1 cellular context compared by ENCODE assay signal in the genomic region with DNA sequence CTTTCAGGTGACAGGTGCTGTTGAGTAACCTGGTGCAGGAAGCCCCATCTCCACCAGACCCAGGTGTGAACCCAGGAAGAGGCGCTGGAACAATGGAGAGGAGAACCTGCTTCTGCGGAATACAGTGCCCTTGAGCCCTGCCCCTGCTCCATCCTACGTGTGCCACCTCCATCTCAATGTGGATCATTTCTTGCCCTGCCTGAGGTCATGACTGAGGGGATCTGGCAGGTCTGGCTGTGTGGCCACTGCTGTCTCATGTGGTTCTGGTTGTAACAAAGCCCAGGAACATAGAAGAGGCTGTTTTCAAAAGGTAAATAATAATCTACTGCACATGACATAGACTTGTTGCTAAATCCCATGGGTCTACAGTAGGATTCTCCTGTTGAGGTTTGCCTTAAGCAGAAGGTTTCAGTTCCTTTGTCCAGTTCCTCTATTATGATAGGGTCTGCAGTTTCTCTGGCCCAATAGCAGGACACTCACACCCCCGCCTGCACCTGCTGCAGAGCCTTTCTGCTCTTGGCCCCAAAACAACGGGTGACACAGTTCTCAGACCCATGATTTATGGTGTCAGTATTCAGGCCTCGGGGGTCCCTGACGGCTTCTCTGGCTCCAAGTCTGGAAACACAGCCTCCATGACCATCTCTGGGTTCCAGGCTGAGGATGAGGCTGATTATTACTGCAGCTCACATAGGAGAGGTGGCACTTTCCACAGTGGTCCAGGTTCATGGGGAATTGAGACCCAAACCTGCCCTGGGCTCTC.
TF ChIP-seq lines count a peak whose summit lies in the region.

No MANE protein-coding gene starts in this region.

TF ChIP-seq in K562, 482 proteins besides CTCF, POLR2A, EP300 and RAD21 (continued from another document):
- TF ChIP-seq, protein P1, sequence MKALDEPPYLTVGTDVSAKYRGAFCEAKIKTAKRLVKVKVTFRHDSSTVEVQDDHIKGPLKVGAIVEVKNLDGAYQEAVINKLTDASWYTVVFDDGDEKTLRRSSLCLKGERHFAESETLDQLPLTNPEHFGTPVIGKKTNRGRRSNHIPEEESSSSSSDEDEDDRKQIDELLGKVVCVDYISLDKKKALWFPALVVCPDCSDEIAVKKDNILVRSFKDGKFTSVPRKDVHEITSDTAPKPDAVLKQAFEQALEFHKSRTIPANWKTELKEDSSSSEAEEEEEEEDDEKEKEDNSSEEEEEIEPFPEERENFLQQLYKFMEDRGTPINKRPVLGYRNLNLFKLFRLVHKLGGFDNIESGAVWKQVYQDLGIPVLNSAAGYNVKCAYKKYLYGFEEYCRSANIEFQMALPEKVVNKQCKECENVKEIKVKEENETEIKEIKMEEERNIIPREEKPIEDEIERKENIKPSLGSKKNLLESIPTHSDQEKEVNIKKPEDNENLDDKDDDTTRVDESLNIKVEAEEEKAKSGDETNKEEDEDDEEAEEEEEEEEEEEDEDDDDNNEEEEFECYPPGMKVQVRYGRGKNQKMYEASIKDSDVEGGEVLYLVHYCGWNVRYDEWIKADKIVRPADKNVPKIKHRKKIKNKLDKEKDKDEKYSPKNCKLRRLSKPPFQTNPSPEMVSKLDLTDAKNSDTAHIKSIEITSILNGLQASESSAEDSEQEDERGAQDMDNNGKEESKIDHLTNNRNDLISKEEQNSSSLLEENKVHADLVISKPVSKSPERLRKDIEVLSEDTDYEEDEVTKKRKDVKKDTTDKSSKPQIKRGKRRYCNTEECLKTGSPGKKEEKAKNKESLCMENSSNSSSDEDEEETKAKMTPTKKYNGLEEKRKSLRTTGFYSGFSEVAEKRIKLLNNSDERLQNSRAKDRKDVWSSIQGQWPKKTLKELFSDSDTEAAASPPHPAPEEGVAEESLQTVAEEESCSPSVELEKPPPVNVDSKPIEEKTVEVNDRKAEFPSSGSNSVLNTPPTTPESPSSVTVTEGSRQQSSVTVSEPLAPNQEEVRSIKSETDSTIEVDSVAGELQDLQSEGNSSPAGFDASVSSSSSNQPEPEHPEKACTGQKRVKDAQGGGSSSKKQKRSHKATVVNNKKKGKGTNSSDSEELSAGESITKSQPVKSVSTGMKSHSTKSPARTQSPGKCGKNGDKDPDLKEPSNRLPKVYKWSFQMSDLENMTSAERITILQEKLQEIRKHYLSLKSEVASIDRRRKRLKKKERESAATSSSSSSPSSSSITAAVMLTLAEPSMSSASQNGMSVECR (CRISPR knock-in tag; IDR thresholded peaks at IDR 0.05), result peak; percentile 54; the same call in 1 of the 2 replicates
- no peak for TF ChIP-seq NR4A1 (CRISPR knock-in tag; IDR thresholded peaks at IDR 0.05)
- TF ChIP-seq NR4A1 (tag; IDR thresholded peaks at IDR 0.05), result no peak
- TF ChIP-seq ZBTB7A (IDR thresholded peaks at IDR 0.05; ENCODE audit: borderline replicate concordance, control insufficient read depth, low read depth, low read length), result no peak
- peak; percentile 88 for TF ChIP-seq TGIF2 (CRISPR knock-in tag; IDR thresholded peaks at IDR 0.05)
- TF ChIP-seq SRF (CRISPR knock-in tag; IDR thresholded peaks at IDR 0.05), result no peak
- no peak for TF ChIP-seq GABPA (tag; conservative IDR thresholded peaks at IDR 0.05; ENCODE audit: low read depth)
- TF ChIP-seq, protein P2, sequence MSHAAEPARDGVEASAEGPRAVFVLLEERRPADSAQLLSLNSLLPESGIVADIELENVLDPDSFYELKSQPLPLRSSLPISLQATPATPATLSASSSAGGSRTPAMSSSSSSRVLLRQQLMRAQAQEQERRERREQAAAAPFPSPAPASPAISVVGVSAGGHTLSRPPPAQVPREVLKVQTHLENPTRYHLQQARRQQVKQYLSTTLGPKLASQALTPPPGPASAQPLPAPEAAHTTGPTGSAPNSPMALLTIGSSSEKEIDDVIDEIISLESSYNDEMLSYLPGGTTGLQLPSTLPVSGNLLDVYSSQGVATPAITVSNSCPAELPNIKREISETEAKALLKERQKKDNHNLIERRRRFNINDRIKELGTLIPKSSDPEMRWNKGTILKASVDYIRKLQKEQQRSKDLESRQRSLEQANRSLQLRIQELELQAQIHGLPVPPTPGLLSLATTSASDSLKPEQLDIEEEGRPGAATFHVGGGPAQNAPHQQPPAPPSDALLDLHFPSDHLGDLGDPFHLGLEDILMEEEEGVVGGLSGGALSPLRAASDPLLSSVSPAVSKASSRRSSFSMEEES (CRISPR knock-in tag; IDR thresholded peaks at IDR 0.05), result no peak
- TF ChIP-seq, protein P3, sequence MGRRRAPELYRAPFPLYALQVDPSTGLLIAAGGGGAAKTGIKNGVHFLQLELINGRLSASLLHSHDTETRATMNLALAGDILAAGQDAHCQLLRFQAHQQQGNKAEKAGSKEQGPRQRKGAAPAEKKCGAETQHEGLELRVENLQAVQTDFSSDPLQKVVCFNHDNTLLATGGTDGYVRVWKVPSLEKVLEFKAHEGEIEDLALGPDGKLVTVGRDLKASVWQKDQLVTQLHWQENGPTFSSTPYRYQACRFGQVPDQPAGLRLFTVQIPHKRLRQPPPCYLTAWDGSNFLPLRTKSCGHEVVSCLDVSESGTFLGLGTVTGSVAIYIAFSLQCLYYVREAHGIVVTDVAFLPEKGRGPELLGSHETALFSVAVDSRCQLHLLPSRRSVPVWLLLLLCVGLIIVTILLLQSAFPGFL (CRISPR knock-in tag; IDR thresholded peaks at IDR 0.05), result no peak
- no peak for TF ChIP-seq SMAD4 (CRISPR knock-in tag; conservative IDR thresholded peaks at IDR 0.05)
- no peak for TF ChIP-seq TRIM28 (IDR thresholded peaks at IDR 0.05)
- TF ChIP-seq, protein P4, sequence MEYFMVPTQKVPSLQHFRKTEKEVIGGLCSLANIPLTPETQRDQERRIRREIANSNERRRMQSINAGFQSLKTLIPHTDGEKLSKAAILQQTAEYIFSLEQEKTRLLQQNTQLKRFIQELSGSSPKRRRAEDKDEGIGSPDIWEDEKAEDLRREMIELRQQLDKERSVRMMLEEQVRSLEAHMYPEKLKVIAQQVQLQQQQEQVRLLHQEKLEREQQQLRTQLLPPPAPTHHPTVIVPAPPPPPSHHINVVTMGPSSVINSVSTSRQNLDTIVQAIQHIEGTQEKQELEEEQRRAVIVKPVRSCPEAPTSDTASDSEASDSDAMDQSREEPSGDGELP (CRISPR knock-in tag; IDR thresholded peaks at IDR 0.05; ENCODE audit: borderline replicate concordance), result peak; percentile 14; the same call in 1 of the 2 replicates
- TF ChIP-seq, protein P5, sequence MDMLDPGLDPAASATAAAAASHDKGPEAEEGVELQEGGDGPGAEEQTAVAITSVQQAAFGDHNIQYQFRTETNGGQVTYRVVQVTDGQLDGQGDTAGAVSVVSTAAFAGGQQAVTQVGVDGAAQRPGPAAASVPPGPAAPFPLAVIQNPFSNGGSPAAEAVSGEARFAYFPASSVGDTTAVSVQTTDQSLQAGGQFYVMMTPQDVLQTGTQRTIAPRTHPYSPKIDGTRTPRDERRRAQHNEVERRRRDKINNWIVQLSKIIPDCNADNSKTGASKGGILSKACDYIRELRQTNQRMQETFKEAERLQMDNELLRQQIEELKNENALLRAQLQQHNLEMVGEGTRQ (CRISPR knock-in tag; IDR thresholded peaks at IDR 0.05), result peak; percentile 42; the same call in 1 of the 2 replicates
- TF ChIP-seq, protein P6, sequence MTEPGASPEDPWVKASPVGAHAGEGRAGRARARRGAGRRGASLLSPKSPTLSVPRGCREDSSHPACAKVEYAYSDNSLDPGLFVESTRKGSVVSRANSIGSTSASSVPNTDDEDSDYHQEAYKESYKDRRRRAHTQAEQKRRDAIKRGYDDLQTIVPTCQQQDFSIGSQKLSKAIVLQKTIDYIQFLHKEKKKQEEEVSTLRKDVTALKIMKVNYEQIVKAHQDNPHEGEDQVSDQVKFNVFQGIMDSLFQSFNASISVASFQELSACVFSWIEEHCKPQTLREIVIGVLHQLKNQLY (CRISPR knock-in tag; conservative IDR thresholded peaks at IDR 0.05), result 0 out of 4 replicates have a peak, but pooled peaks of 1 of the 2 experiments have one; percentile 29
- no peak for TF ChIP-seq FOXM1 (IDR thresholded peaks at IDR 0.05; ENCODE audit: low read depth)
- TF ChIP-seq FOXM1 (CRISPR knock-in tag; IDR thresholded peaks at IDR 0.05; ENCODE audit: low read depth), result no peak
- no peak for TF ChIP-seq TBP (optimal IDR thresholded peaks at IDR 0.05; ENCODE audit: low read depth, low read length)
- peak; percentile 64; the same call in 1 of the 2 replicates for TF ChIP-seq ZNF282 (CRISPR knock-in tag; IDR thresholded peaks at IDR 0.05)
- TF ChIP-seq XRCC5 (IDR thresholded peaks at IDR 0.05; ENCODE audit: low read depth, low read length), result no peak
- no peak for TF ChIP-seq ZFP36 (IDR thresholded peaks at IDR 0.05; ENCODE audit: low read depth, low read length, partially characterized antibody)
- TF ChIP-seq FOXA3 (CRISPR knock-in tag; conservative IDR thresholded peaks at IDR 0.05 in 1 of 2, IDR thresholded peaks at IDR 0.05 in 1 of 2), result 0 out of 4 replicates have a peak, but pooled peaks of 1 of the 2 experiments have one; percentile 53
- TF ChIP-seq KAT7 (CRISPR knock-in tag; IDR thresholded peaks at IDR 0.05; ENCODE audit: borderline replicate concordance), result peak; percentile 44; the same call in 1 of the 2 replicates
- no peak for TF ChIP-seq FOXJ3 (CRISPR knock-in tag; IDR thresholded peaks at IDR 0.05)
- TF ChIP-seq, protein P7, sequence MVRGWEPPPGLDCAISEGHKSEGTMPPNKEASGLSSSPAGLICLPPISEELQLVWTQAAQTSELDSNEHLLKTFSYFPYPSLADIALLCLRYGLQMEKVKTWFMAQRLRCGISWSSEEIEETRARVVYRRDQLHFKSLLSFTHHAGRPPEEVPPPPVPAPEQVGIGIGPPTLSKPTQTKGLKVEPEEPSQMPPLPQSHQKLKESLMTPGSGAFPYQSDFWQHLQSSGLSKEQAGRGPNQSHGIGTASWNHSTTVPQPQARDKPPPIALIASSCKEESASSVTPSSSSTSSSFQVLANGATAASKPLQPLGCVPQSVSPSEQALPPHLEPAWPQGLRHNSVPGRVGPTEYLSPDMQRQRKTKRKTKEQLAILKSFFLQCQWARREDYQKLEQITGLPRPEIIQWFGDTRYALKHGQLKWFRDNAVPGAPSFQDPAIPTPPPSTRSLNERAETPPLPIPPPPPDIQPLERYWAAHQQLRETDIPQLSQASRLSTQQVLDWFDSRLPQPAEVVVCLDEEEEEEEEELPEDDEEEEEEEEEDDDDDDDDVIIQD (CRISPR knock-in tag; IDR thresholded peaks at IDR 0.05), result no peak
- TF ChIP-seq MYNN (IDR thresholded peaks at IDR 0.05), result no peak
- TF ChIP-seq MYNN (CRISPR knock-in tag; IDR thresholded peaks at IDR 0.05), result 0 out of 2 replicates have a peak, but pooled peaks have one; percentile 26
- TF ChIP-seq ETS2 (tag; IDR thresholded peaks at IDR 0.05; ENCODE audit: borderline replicate concordance, poor library complexity, severe bottlenecking), result no peak
- TF ChIP-seq, protein P8, sequence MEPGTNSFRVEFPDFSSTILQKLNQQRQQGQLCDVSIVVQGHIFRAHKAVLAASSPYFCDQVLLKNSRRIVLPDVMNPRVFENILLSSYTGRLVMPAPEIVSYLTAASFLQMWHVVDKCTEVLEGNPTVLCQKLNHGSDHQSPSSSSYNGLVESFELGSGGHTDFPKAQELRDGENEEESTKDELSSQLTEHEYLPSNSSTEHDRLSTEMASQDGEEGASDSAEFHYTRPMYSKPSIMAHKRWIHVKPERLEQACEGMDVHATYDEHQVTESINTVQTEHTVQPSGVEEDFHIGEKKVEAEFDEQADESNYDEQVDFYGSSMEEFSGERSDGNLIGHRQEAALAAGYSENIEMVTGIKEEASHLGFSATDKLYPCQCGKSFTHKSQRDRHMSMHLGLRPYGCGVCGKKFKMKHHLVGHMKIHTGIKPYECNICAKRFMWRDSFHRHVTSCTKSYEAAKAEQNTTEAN (CRISPR knock-in tag; IDR thresholded peaks at IDR 0.05), result no peak
- TF ChIP-seq CBX1 (IDR thresholded peaks at IDR 0.05; ENCODE audit: low read depth), result no peak
- TF ChIP-seq CBX3 (IDR thresholded peaks at IDR 0.05; ENCODE audit: borderline replicate concordance in 1 of 2, low read length in 2 of 2), result no peak
- no peak for TF ChIP-seq NEUROD1 (IDR thresholded peaks at IDR 0.05; ENCODE audit: borderline replicate concordance, low read depth, low read length, partially characterized antibody)
- no peak for TF ChIP-seq HNRNPLL (IDR thresholded peaks at IDR 0.05; ENCODE audit: low read depth, low read length, poor library complexity, severe bottlenecking)
- peak; percentile 81; the same call in 1 of the 2 replicates for TF ChIP-seq FOXP1 (CRISPR knock-in tag; IDR thresholded peaks at IDR 0.05)
- no peak for TF ChIP-seq CBX8 (IDR thresholded peaks at IDR 0.05; ENCODE audit: borderline replicate concordance, extremely low read depth, low read depth, low read length, poor library complexity, severe bottlenecking)
